ENCODE assay signal across 23 cellular contexts in the genomic region with DNA sequence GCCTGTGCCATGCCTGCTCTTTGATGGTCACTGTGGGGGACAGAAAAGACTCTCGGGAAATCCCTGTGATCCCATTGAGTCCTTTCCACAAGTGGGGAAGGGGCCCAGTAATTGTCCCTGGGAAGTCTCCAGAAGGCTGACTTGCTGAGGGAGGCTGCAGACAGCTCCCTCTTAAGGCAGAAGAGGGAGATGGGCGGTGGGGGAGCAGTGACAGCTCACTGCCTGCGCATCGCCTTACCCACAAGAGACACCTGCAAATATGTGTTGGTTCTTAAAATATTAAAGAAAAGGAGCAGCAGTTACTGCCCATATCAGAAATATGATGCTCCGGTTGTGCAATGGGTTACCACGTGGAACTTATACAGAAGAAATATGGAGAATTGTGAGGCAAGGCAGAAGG. TPM values are rescaled to one million over a fixed set of nuclear protein-coding genes. Genes with fewer than 3 reads are reported as not detected.
DNase-seq lines count a peak whose midpoint lies in the region; ATAC-seq, FAIRE-seq and TF ChIP-seq lines count a peak whose summit lies in the region.
"Had no signal": no experiment of that assay in that cellular context is flagged by ENCODE, and none has a peak within 500 bp of the region (broad histone marks: within the 10 kb centered on the region; RNA-seq: fewer than 3 reads in every experiment).

No MANE protein-coding gene starts in this region.

- H3K4me1 ChIP-seq in K562 (replicated peaks in 1 of 2; ENCODE audit: control insufficient read depth in 2 of 2, insufficient read depth in 2 of 2, low read length in 2 of 2) (no peaks in the 10 kb centered on the region), colonic mucosa (no peaks in the 10 kb centered on the region)
- H3K4me1 ChIP-seq: BLaER1, left ventricle myocardium inferior had no signal

- in situ Hi-C loops in K562 (cut with MboI), result loop anchor here (5.0 to 25.0 kb wide), 2 partner anchors 121 to 411 kb away; no protein-coding TSS in a partner anchor

- no peak overlapping the region for H3K27ac Mint-ChIP-seq in activated CD4-positive, alpha-beta T cell treated with anti-CD3 and anti-CD28 coated beads for 36 hours
- H3K27ac Mint-ChIP-seq in type B pancreatic cell, result no peak overlapping the region
- H3K27ac Mint-ChIP-seq in activated naive CD4-positive, alpha-beta T cell treated with anti-CD3 and anti-CD28 coated beads, Interleukin-2, amount 10 ng/mL, durations not matched to agents 7 days and 5 days, result no peak overlapping the region
- H3K27ac Mint-ChIP-seq: activated T-cell treated with anti-CD3 and anti-CD28 coated beads, Interleukin-2, amount 50 U/mL, for 24 hours had no signal

- H3K27ac ChIP-seq in K562 (ENCODE audit: extremely low read depth, low read depth, low read length) (no peak overlapping the region), colonic mucosa (no peak overlapping the region)
- H3K27ac ChIP-seq: BLaER1, coronary artery, esophagus muscularis mucosa, hepatocyte, HL-60, left ventricle myocardium inferior had no signal

- no peaks in the 10 kb centered on the region for H3K9me1 ChIP-seq in K562 (ENCODE audit: control insufficient read depth, insufficient read depth, low read length)

- no peaks in the 10 kb centered on the region for H3K79me2 ChIP-seq in K562 (ENCODE audit: control insufficient read depth, insufficient read depth, low read length)
- H3K79me2 ChIP-seq: hepatocyte had no signal

- no peak overlapping the region for H3K9ac ChIP-seq in K562 (ENCODE audit: insufficient read depth in 1 of 2, low read depth in 2 of 2, low read length in 2 of 2)
- H3K9ac ChIP-seq in colonic mucosa (ENCODE audit: low read depth in 2 of 2, low read length in 2 of 2), result no peak overlapping the region
- H3K9ac ChIP-seq: BLaER1 had no signal

- no peak for DNase-seq in activated CD4-positive, alpha-beta T cell treated with anti-CD3 and anti-CD28 coated beads for 36 hours
- DNase-seq in activated CD4-positive, alpha-beta T cell treated with anti-CD3 and anti-CD28 coated beads for 48 hours, result no peak
- no peak for DNase-seq in K562 (ENCODE audit: extremely low read depth in 1 of 4, low spot score in 3 of 4)
- no peak for DNase-seq in type B pancreatic cell (ENCODE audit: extremely low spot score, unreplicated experiment)
- DNase-seq in COLO668 (lab: John Stamatoyannopoulos, UW; ENCODE audit: unreplicated experiment), result no peak
- DNase-seq in activated naive CD4-positive, alpha-beta T cell treated with anti-CD3 and anti-CD28 coated beads, Interleukin-2, amount 10 ng/mL, durations not matched to agents 7 days and 5 days, result no peak
- no peak for DNase-seq in colonic mucosa

- no peaks in the 10 kb centered on the region for H3K36me3 ChIP-seq in K562 (ENCODE audit: control insufficient read depth, insufficient read depth, low read length)
- no peaks in the 10 kb centered on the region for H3K36me3 ChIP-seq in colonic mucosa
- H3K36me3 ChIP-seq: BLaER1, esophagus muscularis mucosa, left ventricle myocardium inferior had no signal

- peaks cover 8% of the 10 kb centered on the region for H3K27me3 Mint-ChIP-seq in activated CD4-positive, alpha-beta T cell treated with anti-CD3 and anti-CD28 coated beads for 36 hours
- H3K27me3 Mint-ChIP-seq in type B pancreatic cell, result peaks cover 36% of the 10 kb centered on the region
- peaks cover 43% of the 10 kb centered on the region for H3K27me3 Mint-ChIP-seq in activated naive CD4-positive, alpha-beta T cell treated with anti-CD3 and anti-CD28 coated beads, Interleukin-2, amount 10 ng/mL, durations not matched to agents 7 days and 5 days

- POLR2A ChIA-PET in activated CD4-positive, alpha-beta T cell treated with anti-CD3 and anti-CD28 coated beads for 36 hours (lab: Charles Lee), result no interaction called here
- POLR2A ChIA-PET in K562 (lab: Yijun Ruan, JAX), result no interaction called here

- no peak overlapping the region for H3K4me3 ChIP-seq in K562
- no peak overlapping the region for H3K4me3 ChIP-seq in colonic mucosa
- H3K4me3 ChIP-seq: BLaER1, coronary artery, esophagus muscularis mucosa, hepatocyte, left ventricle myocardium inferior had no signal

- no peak for TF ChIP-seq EP300 in K562 (IDR thresholded peaks at IDR 0.05; ENCODE audit: low read length)

- no peak for TF ChIP-seq RAD21 in K562 (CRISPR knock-in tag; conservative IDR thresholded peaks at IDR 0.05 in 1 of 2, IDR thresholded peaks at IDR 0.05 in 1 of 2)

- H4K20me1 ChIP-seq in K562 (replicated peaks; ENCODE audit: control insufficient read depth, insufficient read depth, low read length), result 0 out of 2 replicates have a peak, but pooled peaks cover 5% of the 10 kb centered on the region
- H4K20me1 ChIP-seq: BLaER1 had no signal

- H3K9me3 ChIP-seq in K562 (replicated peaks; ENCODE audit: control insufficient read depth, insufficient read depth, low read depth, low read length) (no peaks in the 10 kb centered on the region), colonic mucosa (no peaks in the 10 kb centered on the region)
- H3K9me3 ChIP-seq: BLaER1, esophagus muscularis mucosa, left ventricle myocardium inferior had no signal

- no peaks in the 10 kb centered on the region for H3K36me3 Mint-ChIP-seq in activated CD4-positive, alpha-beta T cell treated with anti-CD3 and anti-CD28 coated beads for 36 hours (ENCODE audit: low read depth)
- no peaks in the 10 kb centered on the region for H3K36me3 Mint-ChIP-seq in type B pancreatic cell
- H3K36me3 Mint-ChIP-seq in activated naive CD4-positive, alpha-beta T cell treated with anti-CD3 and anti-CD28 coated beads, Interleukin-2, amount 10 ng/mL, durations not matched to agents 7 days and 5 days, result no peaks in the 10 kb centered on the region
- H3K36me3 Mint-ChIP-seq: naive thymus-derived CD8-positive, alpha-beta T cell had no signal

- no peak; a peak in 1 of 6 replicates for TF ChIP-seq CTCF in K562 (IDR thresholded peaks at IDR 0.05 in 2 of 3, conservative IDR thresholded peaks at IDR 0.05 in 1 of 3; ENCODE audit: insufficient read depth in 2 of 3, low read depth in 1 of 3, low read length in 3 of 3)
- TF ChIP-seq CTCF in type B pancreatic cell (conservative IDR thresholded peaks at IDR 0.05), result no peak
- no peak for TF ChIP-seq CTCF in colonic mucosa (IDR thresholded peaks at IDR 0.05)

- H3K27me3 ChIP-seq in K562 (ENCODE audit: control insufficient read depth in 2 of 2, insufficient read depth in 2 of 2, low read length in 2 of 2), result peaks cover 3% of the 10 kb centered on the region in 2 experiments; a peak in 2 of 5 replicates
- no peaks in the 10 kb centered on the region for H3K27me3 ChIP-seq in colonic mucosa
- H3K27me3 ChIP-seq: BLaER1 had no signal

- H3K9me3 Mint-ChIP-seq in activated CD4-positive, alpha-beta T cell treated with anti-CD3 and anti-CD28 coated beads for 36 hours (ENCODE audit: low read depth), result no peaks in the 10 kb centered on the region
- H3K9me3 Mint-ChIP-seq in type B pancreatic cell, result no peaks in the 10 kb centered on the region
- H3K9me3 Mint-ChIP-seq in activated naive CD4-positive, alpha-beta T cell treated with anti-CD3 and anti-CD28 coated beads, Interleukin-2, amount 10 ng/mL, durations not matched to agents 7 days and 5 days, result no peaks in the 10 kb centered on the region
- H3K9me3 Mint-ChIP-seq: activated T-cell treated with anti-CD3 and anti-CD28 coated beads, Interleukin-2, amount 50 U/mL, for 24 hours; naive thymus-derived CD8-positive, alpha-beta T cell had no signal

- H3K4me1 Mint-ChIP-seq in activated CD4-positive, alpha-beta T cell treated with anti-CD3 and anti-CD28 coated beads for 36 hours, result no peaks in the 10 kb centered on the region
- peaks cover 4% of the 10 kb centered on the region for H3K4me1 Mint-ChIP-seq in type B pancreatic cell (ENCODE audit: unreplicated experiment)
- no peaks in the 10 kb centered on the region for H3K4me1 Mint-ChIP-seq in activated naive CD4-positive, alpha-beta T cell treated with anti-CD3 and anti-CD28 coated beads, Interleukin-2, amount 10 ng/mL, durations not matched to agents 7 days and 5 days
- H3K4me1 Mint-ChIP-seq: naive thymus-derived CD8-positive, alpha-beta T cell had no signal

- CTCF ChIA-PET in activated CD4-positive, alpha-beta T cell treated with anti-CD3 and anti-CD28 coated beads for 36 hours (lab: Charles Lee), result interaction anchor here (0.5 to 4.3 kb wide), 25 partner anchors 10 to 885 kb away, joined by 3 to 34 read pairs (median 4); no protein-coding TSS in a partner anchor
- CTCF ChIA-PET in K562 (lab: Yijun Ruan, JAX; ENCODE audit: low intra/inter-chr PET ratio), result interaction anchor here (0.6 to 4.9 kb wide), 7 partner anchors 52 to 247 kb away, joined by 3 to 64 read pairs (median 5); no protein-coding TSS in a partner anchor
- CTCF ChIA-PET in activated naive CD4-positive, alpha-beta T cell treated with anti-CD3 and anti-CD28 coated beads, Interleukin-2, amount 10 ng/mL, durations not matched to agents 7 days and 5 days (lab: Charles Lee), result interaction anchor here (0.9 to 4.9 kb wide), 15 partner anchors 9 to 247 kb away, joined by 3 to 40 read pairs (median 5); no protein-coding TSS in a partner anchor

- BruUV-seq in K562 (replicated peaks; lab: Mats Ljungman, UMichigan), result no TSS peak

- no peak overlapping the region for H3K4me3 Mint-ChIP-seq in activated CD4-positive, alpha-beta T cell treated with anti-CD3 and anti-CD28 coated beads for 36 hours
- H3K4me3 Mint-ChIP-seq in type B pancreatic cell, result no peak overlapping the region
- no peak overlapping the region for H3K4me3 Mint-ChIP-seq in activated naive CD4-positive, alpha-beta T cell treated with anti-CD3 and anti-CD28 coated beads, Interleukin-2, amount 10 ng/mL, durations not matched to agents 7 days and 5 days
- H3K4me3 Mint-ChIP-seq: activated T-cell treated with anti-CD3 and anti-CD28 coated beads, Interleukin-2, amount 50 U/mL, for 24 hours; naive thymus-derived CD8-positive, alpha-beta T cell had no signal

- intact Hi-C loops in activated CD4-positive, alpha-beta T cell treated with anti-CD3 and anti-CD28 coated beads for 36 hours (cut with DNase I, micrococcal nuclease), result loop anchor here (1.0 to 2.0 kb wide), 5 partner anchors 51 to 171 kb away; no protein-coding TSS in a partner anchor
- intact Hi-C loops in K562 (cut with micrococcal nuclease), result loop anchor here (1.0 to 2.0 kb wide), 2 partner anchors 50 to 117 kb away; no protein-coding TSS in a partner anchor
- intact Hi-C loops in colonic mucosa (cut with DNase I), result loop anchor here (1.0 to 5.0 kb wide), 3 partner anchors 51 to 171 kb away; no protein-coding TSS in a partner anchor

- H2AFZ ChIP-seq in K562 (ENCODE audit: low read depth, low read length), result no peak overlapping the region
- H2AFZ ChIP-seq: hepatocyte had no signal

- FAIRE-seq in K562 (lab: Jason Lieb, UNC), result no peak
- FAIRE-seq: bronchial epithelial cell, frontal cortex, islet of Langerhans, small intestine had no signal

- TF ChIP-seq POLR2A in K562 (conservative IDR thresholded peaks at IDR 0.05), result no peak

- WGBS in K562 (ENCODE audit: insufficient coverage, low coverage, missing lambda C conversion rate), result 0% methylated on average over 6 of the region's 6 CpGs

- H3K4me2 ChIP-seq in K562 (ENCODE audit: insufficient read depth, low read length), result no peak overlapping the region
- H3K4me2 ChIP-seq: BLaER1, hepatocyte had no signal

- peak; percentile 26 for ATAC-seq in activated CD4-positive, alpha-beta T cell treated with anti-CD3 and anti-CD28 coated beads for 36 hours
- ATAC-seq in HG03342 (IDR thresholded peaks at IDR 0.05; ENCODE audit: unreplicated experiment), result peak; percentile 21
- peak; percentile 47 for ATAC-seq in K562

RNA-seq across cellular contexts. Expression of a gene that starts 7.1 kb away (rescaled TPM):
- total RNA-seq in activated CD4-positive, alpha-beta T cell treated with anti-CD3 and anti-CD28 coated beads for 36 hours, result under 1 TPM; 0.09 to 0.23 TPM
- not detected in 2 replicates for total RNA-seq in K562 (2011; cell fraction: chromatin; rRNA removed; ENCODE audit: low replicate concordance)
- not detected in 2 replicates for total RNA-seq in K562 (2011; cell fraction: nucleolus; rRNA removed)
- total RNA-seq in K562 (2011; cell fraction: nucleoplasm; rRNA removed), result not detected in 2 replicates
- total RNA-seq in K562 (2014; rRNA removed) (not detected in 2 replicates), K562 (2014; rRNA removed; fragmentation: Illumina TruSeq; extraction: Trizol) (not detected in 2 replicates), K562 (2015; rRNA removed; fragmentation: Illumina TruSeq; extraction: Trizol) (not detected in 2 replicates), K562 (2021) (not detected in 2 replicates), type B pancreatic cell (ENCODE audit: low replicate concordance) (2.0 and 9.4 TPM in 2 replicates), colonic mucosa (under 1 TPM in 1 of 2 donors, not detected in 1; 0.21 TPM)
- polyA plus RNA-seq in K562 (2011; rRNA removed) (not detected in 2 replicates), K562 (2014; fragmentation: Illumina TruSeq; extraction: Trizol) (not detected in 2 replicates), K562 (2014; fragmentation: Nextera tagmentation; extraction: Ambion mirVana) (not detected), K562 (2014; rRNA removed) (not detected in 2 replicates)
- polyA plus RNA-seq in K562 (2011; cell fraction: cytosol; rRNA removed), result not detected in 2 replicates
- not detected in 2 replicates for polyA plus RNA-seq in K562 (2011; cell fraction: nucleus; rRNA removed)
- not detected in 2 replicates for polyA plus RNA-seq in K562 (2012)
- polyA minus RNA-seq in K562 (2011; rRNA and poly(A)+ RNA removed), result not detected in 2 replicates
- polyA minus RNA-seq in K562 (2011; cell fraction: cytosol; rRNA and poly(A)+ RNA removed), result not detected in 2 replicates
- polyA minus RNA-seq in K562 (2011; cell fraction: nucleus; rRNA and poly(A)+ RNA removed), result not detected in 2 replicates
- total RNA-seq: activated CD8-positive, alpha-beta memory T cell treated with anti-CD3 and anti-CD28 coated beads for 36 hours; bronchial epithelial cell; Daoy; left ventricle myocardium inferior; naive thymus-derived CD8-positive, alpha-beta T cell; osteocyte had no signal
- polyA plus RNA-seq: naive thymus-derived CD8-positive, alpha-beta T cell had no signal
